1 cellular context compared by ENCODE assay signal in genomic region chr6:13229205-13230085, GRCh38.
TF ChIP-seq lines count a peak whose summit lies in the region.

No MANE protein-coding gene starts in this region.

TF ChIP-seq in HepG2, 621 proteins besides CTCF, POLR2A, EP300 and RAD21 (continued from another document and continues in another):
- TF ChIP-seq ZBTB7B (CRISPR knock-in tag; IDR thresholded peaks at IDR 0.05) (no peak), ZNF12 (CRISPR knock-in tag; IDR thresholded peaks at IDR 0.05) (no peak), ZNF569 (CRISPR knock-in tag; IDR thresholded peaks at IDR 0.05; ENCODE audit: borderline replicate concordance) (no peak), SMC3 (IDR thresholded peaks at IDR 0.05; ENCODE audit: low read length) (peak; percentile 59), ZNF883 (CRISPR knock-in tag; IDR thresholded peaks at IDR 0.05; ENCODE audit: not compliant biosample characterization) (peak; percentile 54), ETV5 (CRISPR knock-in tag; IDR thresholded peaks at IDR 0.05; ENCODE audit: borderline replicate concordance) (no peak), ZBTB33 (CRISPR knock-in tag; IDR thresholded peaks at IDR 0.05) (no peak), SKI (IDR thresholded peaks at IDR 0.05; ENCODE audit: partially characterized antibody) (no peak), SRY (CRISPR knock-in tag; IDR thresholded peaks at IDR 0.05) (no peak), ZNF205 (CRISPR knock-in tag; IDR thresholded peaks at IDR 0.05) (no peak), NR2F2 (IDR thresholded peaks at IDR 0.05; ENCODE audit: borderline replicate concordance, low read depth) (no peak), SP1 (IDR thresholded peaks at IDR 0.05) (no peak), SP1 (CRISPR knock-in tag; IDR thresholded peaks at IDR 0.05) (no peak), KIAA2018 (CRISPR knock-in tag; IDR thresholded peaks at IDR 0.05; ENCODE audit: borderline replicate concordance) (no peak), CREB1 (IDR thresholded peaks at IDR 0.05) (no peak), CREB1 (CRISPR knock-in tag; IDR thresholded peaks at IDR 0.05) (no peak), ZNF451 (CRISPR knock-in tag; IDR thresholded peaks at IDR 0.05) (no peak), PITX1 (CRISPR knock-in tag; IDR thresholded peaks at IDR 0.05) (no peak), FOXA1 (IDR thresholded peaks at IDR 0.05) (no peak), FOXA1 (CRISPR knock-in tag; IDR thresholded peaks at IDR 0.05) (peak; percentile 73), ETV6 (CRISPR knock-in tag; conservative IDR thresholded peaks at IDR 0.05) (no peak), PHF20 (CRISPR knock-in tag; IDR thresholded peaks at IDR 0.05) (no peak), TOPORS (CRISPR knock-in tag; IDR thresholded peaks at IDR 0.05) (no peak), HNF4A (CRISPR knock-in tag; IDR thresholded peaks at IDR 0.05) (peak; percentile 41), ZNF260 (CRISPR knock-in tag; IDR thresholded peaks at IDR 0.05; ENCODE audit: borderline replicate concordance, low read depth) (no peak), GLMP (CRISPR knock-in tag; IDR thresholded peaks at IDR 0.05; ENCODE audit: borderline replicate concordance) (no peak), RARA (CRISPR knock-in tag; IDR thresholded peaks at IDR 0.05) (peak; percentile 75), ZNF713 (CRISPR knock-in tag; IDR thresholded peaks at IDR 0.05) (no peak), ZNF557 (CRISPR knock-in tag; IDR thresholded peaks at IDR 0.05) (no peak), ZNF501 (CRISPR knock-in tag; IDR thresholded peaks at IDR 0.05) (0 out of 2 replicates have a peak, but pooled peaks have one; percentile 19), ZNF784 (CRISPR knock-in tag; IDR thresholded peaks at IDR 0.05; ENCODE audit: borderline replicate concordance) (no peak), JARID2 (CRISPR knock-in tag; IDR thresholded peaks at IDR 0.05; ENCODE audit: insufficient replicate concordance) (no peak), FOXA3 (CRISPR knock-in tag; IDR thresholded peaks at IDR 0.05) (peak; percentile 48), TARDBP (CRISPR knock-in tag; IDR thresholded peaks at IDR 0.05) (no peak), ZNF543 (CRISPR knock-in tag; IDR thresholded peaks at IDR 0.05) (no peak), STAG1 (CRISPR knock-in tag; IDR thresholded peaks at IDR 0.05) (peak; percentile 77), NR2F1 (CRISPR knock-in tag; IDR thresholded peaks at IDR 0.05) (no peak), CBX2 (IDR thresholded peaks at IDR 0.05; ENCODE audit: low read depth, low read length) (no peak), CBX2 (CRISPR knock-in tag; IDR thresholded peaks at IDR 0.05; ENCODE audit: low read depth) (no peak), ZNF143 (CRISPR knock-in tag; IDR thresholded peaks at IDR 0.05) (no peak), STAT5B (CRISPR knock-in tag; IDR thresholded peaks at IDR 0.05) (no peak), SMARCC2 (IDR thresholded peaks at IDR 0.05) (no peak), BCL6 (CRISPR knock-in tag; IDR thresholded peaks at IDR 0.05) (peak; percentile 100), SOX5 (CRISPR knock-in tag; IDR thresholded peaks at IDR 0.05; ENCODE audit: borderline replicate concordance) (0 out of 2 replicates have a peak, but pooled peaks have one; percentile 15), ZNF570 (CRISPR knock-in tag; IDR thresholded peaks at IDR 0.05; ENCODE audit: borderline replicate concordance) (no peak), RBM39 (IDR thresholded peaks at IDR 0.05; ENCODE audit: low read depth, low read length, poor library complexity, severe bottlenecking) (no peak), E2F1 (CRISPR knock-in tag; IDR thresholded peaks at IDR 0.05) (no peak), ZNF354B (CRISPR knock-in tag; IDR thresholded peaks at IDR 0.05) (no peak)
- TF ChIP-seq, protein P1, sequence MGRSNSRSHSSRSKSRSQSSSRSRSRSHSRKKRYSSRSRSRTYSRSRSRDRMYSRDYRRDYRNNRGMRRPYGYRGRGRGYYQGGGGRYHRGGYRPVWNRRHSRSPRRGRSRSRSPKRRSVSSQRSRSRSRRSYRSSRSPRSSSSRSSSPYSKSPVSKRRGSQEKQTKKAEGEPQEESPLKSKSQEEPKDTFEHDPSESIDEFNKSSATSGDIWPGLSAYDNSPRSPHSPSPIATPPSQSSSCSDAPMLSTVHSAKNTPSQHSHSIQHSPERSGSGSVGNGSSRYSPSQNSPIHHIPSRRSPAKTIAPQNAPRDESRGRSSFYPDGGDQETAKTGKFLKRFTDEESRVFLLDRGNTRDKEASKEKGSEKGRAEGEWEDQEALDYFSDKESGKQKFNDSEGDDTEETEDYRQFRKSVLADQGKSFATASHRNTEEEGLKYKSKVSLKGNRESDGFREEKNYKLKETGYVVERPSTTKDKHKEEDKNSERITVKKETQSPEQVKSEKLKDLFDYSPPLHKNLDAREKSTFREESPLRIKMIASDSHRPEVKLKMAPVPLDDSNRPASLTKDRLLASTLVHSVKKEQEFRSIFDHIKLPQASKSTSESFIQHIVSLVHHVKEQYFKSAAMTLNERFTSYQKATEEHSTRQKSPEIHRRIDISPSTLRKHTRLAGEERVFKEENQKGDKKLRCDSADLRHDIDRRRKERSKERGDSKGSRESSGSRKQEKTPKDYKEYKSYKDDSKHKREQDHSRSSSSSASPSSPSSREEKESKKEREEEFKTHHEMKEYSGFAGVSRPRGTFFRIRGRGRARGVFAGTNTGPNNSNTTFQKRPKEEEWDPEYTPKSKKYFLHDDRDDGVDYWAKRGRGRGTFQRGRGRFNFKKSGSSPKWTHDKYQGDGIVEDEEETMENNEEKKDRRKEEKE (IDR thresholded peaks at IDR 0.05) = no peak
- TF ChIP-seq, protein P2, sequence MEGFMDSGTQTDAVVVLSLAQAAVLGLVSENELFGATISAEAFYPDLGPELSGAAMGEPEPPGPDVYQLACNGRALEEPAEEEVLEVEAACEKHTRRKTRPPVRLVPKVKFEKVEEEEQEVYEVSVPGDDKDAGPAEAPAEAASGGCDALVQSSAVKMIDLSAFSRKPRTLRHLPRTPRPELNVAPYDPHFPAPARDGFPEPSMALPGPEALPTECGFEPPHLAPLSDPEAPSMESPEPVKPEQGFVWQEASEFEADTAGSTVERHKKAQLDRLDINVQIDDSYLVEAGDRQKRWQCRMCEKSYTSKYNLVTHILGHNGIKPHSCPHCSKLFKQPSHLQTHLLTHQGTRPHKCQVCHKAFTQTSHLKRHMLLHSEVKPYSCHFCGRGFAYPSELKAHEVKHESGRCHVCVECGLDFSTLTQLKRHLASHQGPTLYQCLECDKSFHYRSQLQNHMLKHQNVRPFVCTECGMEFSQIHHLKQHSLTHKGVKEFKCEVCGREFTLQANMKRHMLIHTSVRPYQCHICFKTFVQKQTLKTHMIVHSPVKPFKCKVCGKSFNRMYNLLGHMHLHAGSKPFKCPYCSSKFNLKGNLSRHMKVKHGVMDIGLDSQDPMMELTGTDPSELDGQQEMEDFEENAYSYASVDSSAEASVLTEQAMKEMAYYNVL (CRISPR knock-in tag; IDR thresholded peaks at IDR 0.05; ENCODE audit: borderline replicate concordance) = no peak
- TF ChIP-seq, protein P3, sequence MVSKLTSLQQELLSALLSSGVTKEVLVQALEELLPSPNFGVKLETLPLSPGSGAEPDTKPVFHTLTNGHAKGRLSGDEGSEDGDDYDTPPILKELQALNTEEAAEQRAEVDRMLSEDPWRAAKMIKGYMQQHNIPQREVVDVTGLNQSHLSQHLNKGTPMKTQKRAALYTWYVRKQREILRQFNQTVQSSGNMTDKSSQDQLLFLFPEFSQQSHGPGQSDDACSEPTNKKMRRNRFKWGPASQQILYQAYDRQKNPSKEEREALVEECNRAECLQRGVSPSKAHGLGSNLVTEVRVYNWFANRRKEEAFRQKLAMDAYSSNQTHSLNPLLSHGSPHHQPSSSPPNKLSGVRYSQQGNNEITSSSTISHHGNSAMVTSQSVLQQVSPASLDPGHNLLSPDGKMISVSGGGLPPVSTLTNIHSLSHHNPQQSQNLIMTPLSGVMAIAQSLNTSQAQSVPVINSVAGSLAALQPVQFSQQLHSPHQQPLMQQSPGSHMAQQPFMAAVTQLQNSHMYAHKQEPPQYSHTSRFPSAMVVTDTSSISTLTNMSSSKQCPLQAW (CRISPR knock-in tag; IDR thresholded peaks at IDR 0.05) = no peak; the same call in 1 of the 2 replicates
